10 cellular contexts compared by ENCODE assay signal in the genomic region with DNA sequence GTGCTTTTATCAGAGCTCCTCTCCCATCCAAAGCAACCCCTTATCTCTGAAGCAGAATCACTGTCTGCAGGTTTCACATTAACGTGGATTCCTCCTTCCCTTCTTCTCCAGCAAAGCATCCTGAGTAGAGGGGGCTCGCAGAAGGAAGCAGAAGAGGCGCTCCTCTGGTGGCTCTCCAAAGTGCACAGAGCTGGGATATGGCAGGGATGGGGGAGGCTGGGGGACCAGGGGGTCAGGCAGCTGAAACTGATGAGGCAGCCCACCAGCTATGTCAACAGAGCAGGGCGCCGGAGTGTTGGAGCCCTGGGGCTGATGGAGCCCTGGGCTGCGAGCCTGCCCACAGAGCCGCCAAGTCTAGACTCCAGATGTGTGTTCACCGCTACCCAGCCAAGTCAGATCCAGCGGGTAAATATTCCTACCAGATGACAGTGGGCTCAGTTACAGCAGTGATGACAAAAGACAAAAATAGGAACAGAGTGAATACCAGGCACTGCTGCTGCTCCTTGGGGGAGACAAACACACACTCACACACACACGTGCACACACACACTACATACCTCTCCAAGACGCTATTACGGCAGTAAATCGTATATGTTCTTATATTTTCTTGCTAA.
A peak's percentile ranks its signal among the peaks of the same experiment; 100 is the strongest.
DNase-seq lines count a peak whose midpoint lies in the region; ATAC-seq, FAIRE-seq and TF ChIP-seq lines count a peak whose summit lies in the region.
"Had no signal": no experiment of that assay in that cellular context is flagged by ENCODE, and none has a peak within 500 bp of the region (broad histone marks: within the 10 kb centered on the region; RNA-seq: fewer than 3 reads in every experiment).

No MANE protein-coding gene starts in this region.

- no peak for ATAC-seq in activated CD8-positive, alpha-beta T cell treated with anti-CD3 and anti-CD28 coated beads, Interleukin-2, amount 10 ng/mL, durations not matched to agents 7 days and 5 days
- no peak for ATAC-seq in activated CD8-positive, alpha-beta T cell treated with anti-CD3 and anti-CD28 coated beads for 36 hours
- peak; percentile 93 for ATAC-seq in aorta (ENCODE audit: low FRiP score)

- H3K4me3 ChIP-seq in aorta (ENCODE audit: low read length in 2 of 2) (no peak overlapping the region), SJCRH30 (no peak overlapping the region)

- H3K9me3 Mint-ChIP-seq in activated CD8-positive, alpha-beta T cell treated with anti-CD3 and anti-CD28 coated beads, Interleukin-2, amount 10 ng/mL, durations not matched to agents 7 days and 5 days (ENCODE audit: insufficient read depth) = no peaks in the 10 kb centered on the region
- H3K9me3 Mint-ChIP-seq in activated CD8-positive, alpha-beta T cell treated with anti-CD3 and anti-CD28 coated beads for 36 hours = no peaks in the 10 kb centered on the region
- no peaks in the 10 kb centered on the region for H3K9me3 Mint-ChIP-seq in chondrocyte (ENCODE audit: low read depth)
- no peaks in the 10 kb centered on the region for H3K9me3 Mint-ChIP-seq in mesothelial cell of epicardium
- no peaks in the 10 kb centered on the region for H3K9me3 Mint-ChIP-seq in activated CD4-positive, alpha-beta T cell treated with anti-CD3 and anti-CD28 coated beads, Interleukin-2, amount 10 ng/mL, durations not matched to agents 7 days and 5 days

- H3K27me3 Mint-ChIP-seq in activated CD8-positive, alpha-beta T cell treated with anti-CD3 and anti-CD28 coated beads, Interleukin-2, amount 10 ng/mL, durations not matched to agents 7 days and 5 days (ENCODE audit: low read depth) = no peaks in the 10 kb centered on the region
- no peaks in the 10 kb centered on the region for H3K27me3 Mint-ChIP-seq in activated CD8-positive, alpha-beta T cell treated with anti-CD3 and anti-CD28 coated beads for 36 hours
- H3K27me3 Mint-ChIP-seq in chondrocyte (ENCODE audit: low read depth) (no peaks in the 10 kb centered on the region), mesothelial cell of epicardium (ENCODE audit: low read depth) (no peaks in the 10 kb centered on the region)
- no peaks in the 10 kb centered on the region for H3K27me3 Mint-ChIP-seq in activated CD4-positive, alpha-beta T cell treated with anti-CD3 and anti-CD28 coated beads, Interleukin-2, amount 10 ng/mL, durations not matched to agents 7 days and 5 days

- 11 to 12% methylated on average over 13 of the region's 13 CpGs for WGBS in aorta, 2 donors

- DNase-seq in activated CD8-positive, alpha-beta T cell treated with anti-CD3 and anti-CD28 coated beads, Interleukin-2, amount 10 ng/mL, durations not matched to agents 7 days and 5 days = peak; percentile 11
- no peak for DNase-seq in activated CD8-positive, alpha-beta T cell treated with anti-CD3 and anti-CD28 coated beads for 36 hours
- no peak for DNase-seq in chondrocyte (ENCODE audit: low spot score)
- no peak for DNase-seq in mesothelial cell of epicardium (ENCODE audit: low spot score in 2 of 2, unreplicated experiment in 2 of 2)
- peak; percentile 81 to 83 for DNase-seq in aorta
- DNase-seq in SJCRH30 = no peak
- no peak for DNase-seq in H54 (ENCODE audit: insufficient read length, low spot score)
- DNase-seq in activated CD4-positive, alpha-beta T cell treated with anti-CD3 and anti-CD28 coated beads, Interleukin-2, amount 10 ng/mL, durations not matched to agents 7 days and 5 days = no peak
- DNase-seq: activated naive CD4-positive, alpha-beta T cell treated with anti-CD3 and anti-CD28 coated beads, Interleukin-2, amount 50 U/mL, for 16 hours had no signal

- H3K9me3 ChIP-seq in aorta (ENCODE audit: control insufficient read depth, low read length) (no peaks in the 10 kb centered on the region), SJCRH30 (replicated peaks) (no peaks in the 10 kb centered on the region)

- TF ChIP-seq POLR2A in H54 (IDR thresholded peaks at IDR 0.05; ENCODE audit: low read depth, low read length) = no peak

- H3K36me3 Mint-ChIP-seq in activated CD8-positive, alpha-beta T cell treated with anti-CD3 and anti-CD28 coated beads, Interleukin-2, amount 10 ng/mL, durations not matched to agents 7 days and 5 days (ENCODE audit: low read depth) = no peaks in the 10 kb centered on the region
- no peaks in the 10 kb centered on the region for H3K36me3 Mint-ChIP-seq in activated CD8-positive, alpha-beta T cell treated with anti-CD3 and anti-CD28 coated beads for 36 hours (ENCODE audit: low read depth)
- H3K36me3 Mint-ChIP-seq in chondrocyte (ENCODE audit: low read depth) (no peaks in the 10 kb centered on the region), mesothelial cell of epicardium (no peaks in the 10 kb centered on the region)
- no peaks in the 10 kb centered on the region for H3K36me3 Mint-ChIP-seq in activated CD4-positive, alpha-beta T cell treated with anti-CD3 and anti-CD28 coated beads, Interleukin-2, amount 10 ng/mL, durations not matched to agents 7 days and 5 days (ENCODE audit: low read depth)

- intact Hi-C loops in activated CD8-positive, alpha-beta T cell treated with anti-CD3 and anti-CD28 coated beads for 36 hours (cut with micrococcal nuclease) = no loop called here
- intact Hi-C loops in aorta (cut with DNase I) = loop anchor here in 1 of 2 donors (10.0 kb wide), 2 partner anchors 161 to 211 kb away; no protein-coding TSS in a partner anchor

- H3K27ac Mint-ChIP-seq in activated CD8-positive, alpha-beta T cell treated with anti-CD3 and anti-CD28 coated beads, Interleukin-2, amount 10 ng/mL, durations not matched to agents 7 days and 5 days = no peak overlapping the region
- H3K27ac Mint-ChIP-seq in activated CD8-positive, alpha-beta T cell treated with anti-CD3 and anti-CD28 coated beads for 36 hours = no peak overlapping the region
- peak overlapping the region; percentile 82 for H3K27ac Mint-ChIP-seq in chondrocyte (ENCODE audit: unreplicated experiment)
- H3K27ac Mint-ChIP-seq in mesothelial cell of epicardium = peak overlapping the region; percentile 83
- no peak overlapping the region for H3K27ac Mint-ChIP-seq in activated CD4-positive, alpha-beta T cell treated with anti-CD3 and anti-CD28 coated beads, Interleukin-2, amount 10 ng/mL, durations not matched to agents 7 days and 5 days
- H3K27ac Mint-ChIP-seq: B cell had no signal

- H3K36me3 ChIP-seq in aorta (ENCODE audit: control insufficient read depth in 1 of 2, insufficient read depth in 2 of 2, low read length in 1 of 2) = no peaks in the 10 kb centered on the region
- no peaks in the 10 kb centered on the region for H3K36me3 ChIP-seq in SJCRH30

- H3K27me3 ChIP-seq in aorta (ENCODE audit: control insufficient read depth in 1 of 2, insufficient read depth in 2 of 2, low read length in 1 of 2) (no peaks in the 10 kb centered on the region), SJCRH30 (peaks cover 7% of the 10 kb centered on the region; the same call in 1 of the 2 replicates)

- H3K27ac ChIP-seq in aorta (ENCODE audit: low read depth in 1 of 2, low read length in 2 of 2) (peak overlapping the region in 1 of 2 donors; percentile 59), SJCRH30 (no peak overlapping the region)

- TF ChIP-seq CTCF in activated CD8-positive, alpha-beta T cell treated with anti-CD3 and anti-CD28 coated beads for 36 hours (IDR thresholded peaks at IDR 0.05) = no peak
- TF ChIP-seq CTCF in chondrocyte (IDR thresholded peaks at IDR 0.05) (no peak), mesothelial cell of epicardium (IDR thresholded peaks at IDR 0.05; ENCODE audit: unreplicated experiment) (no peak)

- CTCF ChIA-PET in activated CD8-positive, alpha-beta T cell treated with anti-CD3 and anti-CD28 coated beads, Interleukin-2, amount 10 ng/mL, durations not matched to agents 7 days and 5 days (lab: Charles Lee) = no interaction called here
- CTCF ChIA-PET in activated CD8-positive, alpha-beta T cell treated with anti-CD3 and anti-CD28 coated beads for 36 hours (lab: Charles Lee) = no interaction called here
- CTCF ChIA-PET in activated CD4-positive, alpha-beta T cell treated with anti-CD3 and anti-CD28 coated beads, Interleukin-2, amount 10 ng/mL, durations not matched to agents 7 days and 5 days (lab: Charles Lee) = interaction anchor here (0.5 to 1.6 kb wide), 6 partner anchors 10 to 560 kb away, joined by 3 to 5 read pairs (median 4); no protein-coding TSS in a partner anchor

- H3K4me3 Mint-ChIP-seq in activated CD8-positive, alpha-beta T cell treated with anti-CD3 and anti-CD28 coated beads, Interleukin-2, amount 10 ng/mL, durations not matched to agents 7 days and 5 days = no peak overlapping the region
- no peak overlapping the region for H3K4me3 Mint-ChIP-seq in activated CD8-positive, alpha-beta T cell treated with anti-CD3 and anti-CD28 coated beads for 36 hours
- no peak overlapping the region for H3K4me3 Mint-ChIP-seq in chondrocyte (ENCODE audit: unreplicated experiment)
- no peak overlapping the region for H3K4me3 Mint-ChIP-seq in mesothelial cell of epicardium
- H3K4me3 Mint-ChIP-seq in activated CD4-positive, alpha-beta T cell treated with anti-CD3 and anti-CD28 coated beads, Interleukin-2, amount 10 ng/mL, durations not matched to agents 7 days and 5 days = no peak overlapping the region
- H3K4me3 Mint-ChIP-seq: B cell had no signal

- POLR2A ChIA-PET in activated CD8-positive, alpha-beta T cell treated with anti-CD3 and anti-CD28 coated beads, Interleukin-2, amount 10 ng/mL, durations not matched to agents 7 days and 5 days (lab: Charles Lee) = no interaction called here
- POLR2A ChIA-PET in activated CD8-positive, alpha-beta T cell treated with anti-CD3 and anti-CD28 coated beads for 36 hours (lab: Charles Lee) = no interaction called here
- POLR2A ChIA-PET in activated CD4-positive, alpha-beta T cell treated with anti-CD3 and anti-CD28 coated beads, Interleukin-2, amount 10 ng/mL, durations not matched to agents 7 days and 5 days (lab: Charles Lee) = no interaction called here

- H3K4me1 ChIP-seq in aorta (ENCODE audit: control insufficient read depth in 1 of 2, insufficient read depth in 2 of 2, low read length in 2 of 2) (no peaks in the 10 kb centered on the region), SJCRH30 (peaks cover 6% of the 10 kb centered on the region; the same call in 1 of the 2 replicates)

- peaks cover 2% of the 10 kb centered on the region for H3K4me1 Mint-ChIP-seq in activated CD8-positive, alpha-beta T cell treated with anti-CD3 and anti-CD28 coated beads, Interleukin-2, amount 10 ng/mL, durations not matched to agents 7 days and 5 days (ENCODE audit: low read depth)
- peaks cover 7% of the 10 kb centered on the region for H3K4me1 Mint-ChIP-seq in activated CD8-positive, alpha-beta T cell treated with anti-CD3 and anti-CD28 coated beads for 36 hours (ENCODE audit: low read depth)
- H3K4me1 Mint-ChIP-seq in chondrocyte (ENCODE audit: low read depth) (peaks cover 28% of the 10 kb centered on the region), mesothelial cell of epicardium (peaks cover 33% of the 10 kb centered on the region)
- H3K4me1 Mint-ChIP-seq in activated CD4-positive, alpha-beta T cell treated with anti-CD3 and anti-CD28 coated beads, Interleukin-2, amount 10 ng/mL, durations not matched to agents 7 days and 5 days = no peaks in the 10 kb centered on the region

- FAIRE-seq in H54 (lab: Jason Lieb, UNC) = no peak

Comparison
In these comparisons a context has a peak if more than half of its experiments do, and no peak if none do; other contexts are left out.
1. DNase-seq: peak in activated CD8-positive, alpha-beta T cell treated with anti-CD3 and anti-CD28 coated beads, Interleukin-2, amount 10 ng/mL, durations not matched to agents 7 days and 5 days (single experiment) and aorta (2 of 2); none in activated CD8-positive, alpha-beta T cell treated with anti-CD3 and anti-CD28 coated beads for 36 hours (single experiment), chondrocyte (single experiment), mesothelial cell of epicardium (0 of 2), SJCRH30 (0 of 2), H54 (single experiment) and activated CD4-positive, alpha-beta T cell treated with anti-CD3 and anti-CD28 coated beads, Interleukin-2, amount 10 ng/mL, durations not matched to agents 7 days and 5 days (single experiment).
2. H3K27ac Mint-ChIP-seq: peak in chondrocyte (single experiment) and mesothelial cell of epicardium (single experiment); none in activated CD8-positive, alpha-beta T cell treated with anti-CD3 and anti-CD28 coated beads, Interleukin-2, amount 10 ng/mL, durations not matched to agents 7 days and 5 days (single experiment), activated CD8-positive, alpha-beta T cell treated with anti-CD3 and anti-CD28 coated beads for 36 hours (single experiment) and activated CD4-positive, alpha-beta T cell treated with anti-CD3 and anti-CD28 coated beads, Interleukin-2, amount 10 ng/mL, durations not matched to agents 7 days and 5 days (single experiment).